In the genomic region with DNA sequence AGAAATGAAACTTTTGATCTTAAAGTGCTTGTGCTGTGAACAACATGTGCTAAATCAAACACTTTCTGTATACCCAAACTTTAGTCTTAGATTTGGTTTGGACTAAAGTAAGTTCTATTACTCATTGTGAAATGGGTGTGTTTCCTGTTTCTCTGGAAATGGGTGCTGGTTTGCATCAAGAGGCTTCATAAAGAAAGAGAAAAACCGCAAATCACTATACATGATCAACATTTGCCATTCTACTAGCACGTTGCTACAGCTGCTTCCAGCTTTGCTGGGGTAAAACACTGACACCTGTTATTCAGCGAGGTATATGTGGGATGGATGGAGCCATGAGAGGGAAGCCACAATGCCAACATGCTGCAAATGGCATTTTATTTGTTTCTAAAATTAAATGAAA, we compare ENCODE assay signal across 11 cellular contexts.
DNase-seq lines count a peak whose midpoint lies in the region; ATAC-seq, FAIRE-seq and TF ChIP-seq lines count a peak whose summit lies in the region.
"Had no signal": no experiment of that assay in that cellular context is flagged by ENCODE, and none has a peak within 500 bp of the region (broad histone marks: within the 10 kb centered on the region; RNA-seq: fewer than 3 reads in every experiment).

No MANE protein-coding gene starts in this region.

- TF ChIP-seq EP300 in HepG2 (IDR thresholded peaks at IDR 0.05; ENCODE audit: low read depth in 2 of 2, low read length in 2 of 2) (no peak), HepG2 (CRISPR knock-in tag; IDR thresholded peaks at IDR 0.05; ENCODE audit: borderline replicate concordance) (no peak)

- H3K36me3 Mint-ChIP-seq in CD8-positive, alpha-beta T cell = no peaks in the 10 kb centered on the region

- no peaks in the 10 kb centered on the region for H4K20me1 ChIP-seq in HepG2 (ENCODE audit: insufficient read depth, low read length)

- BruUV-seq in HepG2 (replicated peaks; lab: Mats Ljungman, UMichigan) = no TSS peak

- FAIRE-seq in HepG2 (lab: Jason Lieb, UNC) = no peak

- H3K4me1 ChIP-seq in CD8-positive, alpha-beta T cell (ENCODE audit: insufficient read depth, low read length) = no peaks in the 10 kb centered on the region
- H3K4me1 ChIP-seq in uterus (no peaks in the 10 kb centered on the region), HepG2 (ENCODE audit: insufficient read depth, low read length) (no peaks in the 10 kb centered on the region)

- TF ChIP-seq RAD21 in HepG2 (CRISPR knock-in tag; IDR thresholded peaks at IDR 0.05) = no peak

- no peak overlapping the region for H3K4me3 ChIP-seq in CD8-positive, alpha-beta T cell (ENCODE audit: low read depth, low read length)
- H3K4me3 ChIP-seq in uterus (no peak overlapping the region), HepG2 (replicated peaks in 1 of 3; ENCODE audit: insufficient read depth in 1 of 3, low read depth in 2 of 3, low read length in 3 of 3) (no peak overlapping the region)

- no peaks in the 10 kb centered on the region for H3K27me3 Mint-ChIP-seq in CD8-positive, alpha-beta T cell (ENCODE audit: low read depth)

- CTCF ChIA-PET in CD8-positive, alpha-beta T cell (lab: Charles Lee) = interaction anchor here (1.4 kb wide), 1 partner anchor 546 kb away, joined by 4 read pairs; no protein-coding TSS in a partner anchor
- CTCF ChIA-PET in HepG2 (lab: Yijun Ruan, JAX; ENCODE audit: low intra/inter-chr PET ratio, low total read pairs) = no interaction called here

- WGBS in HepG2 (ENCODE audit: low lambda C conversion rate) = 0% methylated on average over 3 of the region's 3 CpGs

- H3K4me2 ChIP-seq in HepG2 (ENCODE audit: low read depth, low read length) = no peak overlapping the region

- H3K79me2 ChIP-seq in HepG2 (ENCODE audit: insufficient read depth, low read length) = no peaks in the 10 kb centered on the region

- TF ChIP-seq CTCF in CD8-positive, alpha-beta T cell (IDR thresholded peaks at IDR 0.05) = no peak
- TF ChIP-seq CTCF in uterus (IDR thresholded peaks at IDR 0.05) (no peak), HepG2 (CRISPR knock-in tag; IDR thresholded peaks at IDR 0.05) (no peak)

- intact Hi-C loops in CD8-positive, alpha-beta T cell (cut with DNase I, micrococcal nuclease) = no loop called here
- intact Hi-C loops in uterus (cut with DNase I; ENCODE audit: low total_unique reads) (no loop called here), HepG2 (cut with micrococcal nuclease; ENCODE audit: unreplicated experiment) (no loop called here)

- no peaks in the 10 kb centered on the region for H3K36me3 ChIP-seq in CD8-positive, alpha-beta T cell (ENCODE audit: insufficient read depth, low read length)
- no peaks in the 10 kb centered on the region for H3K36me3 ChIP-seq in uterus
- no peaks in the 10 kb centered on the region for H3K36me3 ChIP-seq in HepG2 (replicated peaks in 1 of 2; ENCODE audit: control insufficient read depth in 1 of 2, insufficient read depth in 2 of 2, low read length in 2 of 2)

- no peak overlapping the region for H2AFZ ChIP-seq in HepG2 (ENCODE audit: low read length)

- H3K4me3 Mint-ChIP-seq in CD8-positive, alpha-beta T cell = no peak overlapping the region

- no peak overlapping the region for H3K27ac ChIP-seq in CD8-positive, alpha-beta T cell (ENCODE audit: low read depth, low read length)
- H3K27ac ChIP-seq in uterus = no peak overlapping the region
- H3K27ac ChIP-seq in HepG2 (ENCODE audit: extremely low read length, insufficient read depth, low read length) = no peak overlapping the region

- no peak for ATAC-seq in CD8-positive, alpha-beta T cell
- peak; percentile 92 for ATAC-seq in GM19397 (IDR thresholded peaks at IDR 0.05; ENCODE audit: unreplicated experiment)
- ATAC-seq in HG03135 (IDR thresholded peaks at IDR 0.05; ENCODE audit: unreplicated experiment) = peak; percentile 94
- no peak for ATAC-seq in HepG2
- ATAC-seq: sciatic nerve had no signal

- POLR2A ChIA-PET in CD8-positive, alpha-beta T cell (lab: Charles Lee) = no interaction called here
- POLR2A ChIA-PET in HepG2 (lab: Yijun Ruan, JAX) = no interaction called here

- TF ChIP-seq POLR2A in uterus (IDR thresholded peaks at IDR 0.05) (no peak), HepG2 (IDR thresholded peaks at IDR 0.05; ENCODE audit: insufficient read depth in 1 of 2, low read depth in 2 of 2, low read length in 2 of 2) (no peak)

- peak in 1 of 7 experiments; percentile 19 for DNase-seq in CD8-positive, alpha-beta T cell
- DNase-seq in activated T-helper 1 cell treated with Interleukin-2 at 50 U/mL for 16 hours (ENCODE audit: low read depth) (peak; percentile 13), HCEC 1CT (no peak), NCI-H146 treated with DMSO at 0.1 percent for 48 hours (lab: John Stamatoyannopoulos, UW; ENCODE audit: unreplicated experiment) (no peak), uterus (no peak), HepG2 (ENCODE audit: low spot score) (no peak)
- DNase-seq: activated CD8-positive, alpha-beta memory T cell treated with anti-CD3 and anti-CD28 coated beads, Interleukin-2, amount 50 U/mL, for 4 hours; DMS 273 treated with DMSO at 0.1 percent for 48 hours had no signal

- no peak overlapping the region for H3K9ac ChIP-seq in HepG2 (ENCODE audit: insufficient read depth, low read depth, low read length)

- no peaks in the 10 kb centered on the region for H3K9me3 Mint-ChIP-seq in CD8-positive, alpha-beta T cell

- no peaks in the 10 kb centered on the region for H3K27me3 ChIP-seq in CD8-positive, alpha-beta T cell (ENCODE audit: insufficient read depth, low read length)
- H3K27me3 ChIP-seq in uterus (no peaks in the 10 kb centered on the region), HepG2 (ENCODE audit: control insufficient read depth in 1 of 2, insufficient read depth in 2 of 2, low read length in 2 of 2) (no peaks in the 10 kb centered on the region)

- peak overlapping the region; percentile 16 for H3K27ac Mint-ChIP-seq in CD8-positive, alpha-beta T cell

- H3K4me1 Mint-ChIP-seq in CD8-positive, alpha-beta T cell (ENCODE audit: low read depth) = no peaks in the 10 kb centered on the region

- in situ Hi-C loops in HepG2 (cut with HindIII; ENCODE audit: extremely low pct_ligation_motif_present, low pct_unique_long_range_greater_than_20kb) = no loop called here

- no peaks in the 10 kb centered on the region for H3K9me3 ChIP-seq in CD8-positive, alpha-beta T cell (ENCODE audit: low read length)
- H3K9me3 ChIP-seq in uterus (no peaks in the 10 kb centered on the region), HepG2 (ENCODE audit: low read length) (no peaks in the 10 kb centered on the region)

TF ChIP-seq in HepG2, 621 proteins besides CTCF, POLR2A, EP300 and RAD21 (continues in another document):
- TF ChIP-seq CEBPB (IDR thresholded peaks at IDR 0.05; ENCODE audit: borderline replicate concordance, low read depth, low read length) (no peak), ZNF124 (CRISPR knock-in tag; IDR thresholded peaks at IDR 0.05) (no peak), ZNF674 (CRISPR knock-in tag; IDR thresholded peaks at IDR 0.05; ENCODE audit: low read depth) (no peak), ZNF234 (CRISPR knock-in tag; conservative IDR thresholded peaks at IDR 0.05) (no peak), ZNF101 (CRISPR knock-in tag; IDR thresholded peaks at IDR 0.05; ENCODE audit: borderline replicate concordance, low read depth) (no peak)
- TF ChIP-seq, protein P1, sequence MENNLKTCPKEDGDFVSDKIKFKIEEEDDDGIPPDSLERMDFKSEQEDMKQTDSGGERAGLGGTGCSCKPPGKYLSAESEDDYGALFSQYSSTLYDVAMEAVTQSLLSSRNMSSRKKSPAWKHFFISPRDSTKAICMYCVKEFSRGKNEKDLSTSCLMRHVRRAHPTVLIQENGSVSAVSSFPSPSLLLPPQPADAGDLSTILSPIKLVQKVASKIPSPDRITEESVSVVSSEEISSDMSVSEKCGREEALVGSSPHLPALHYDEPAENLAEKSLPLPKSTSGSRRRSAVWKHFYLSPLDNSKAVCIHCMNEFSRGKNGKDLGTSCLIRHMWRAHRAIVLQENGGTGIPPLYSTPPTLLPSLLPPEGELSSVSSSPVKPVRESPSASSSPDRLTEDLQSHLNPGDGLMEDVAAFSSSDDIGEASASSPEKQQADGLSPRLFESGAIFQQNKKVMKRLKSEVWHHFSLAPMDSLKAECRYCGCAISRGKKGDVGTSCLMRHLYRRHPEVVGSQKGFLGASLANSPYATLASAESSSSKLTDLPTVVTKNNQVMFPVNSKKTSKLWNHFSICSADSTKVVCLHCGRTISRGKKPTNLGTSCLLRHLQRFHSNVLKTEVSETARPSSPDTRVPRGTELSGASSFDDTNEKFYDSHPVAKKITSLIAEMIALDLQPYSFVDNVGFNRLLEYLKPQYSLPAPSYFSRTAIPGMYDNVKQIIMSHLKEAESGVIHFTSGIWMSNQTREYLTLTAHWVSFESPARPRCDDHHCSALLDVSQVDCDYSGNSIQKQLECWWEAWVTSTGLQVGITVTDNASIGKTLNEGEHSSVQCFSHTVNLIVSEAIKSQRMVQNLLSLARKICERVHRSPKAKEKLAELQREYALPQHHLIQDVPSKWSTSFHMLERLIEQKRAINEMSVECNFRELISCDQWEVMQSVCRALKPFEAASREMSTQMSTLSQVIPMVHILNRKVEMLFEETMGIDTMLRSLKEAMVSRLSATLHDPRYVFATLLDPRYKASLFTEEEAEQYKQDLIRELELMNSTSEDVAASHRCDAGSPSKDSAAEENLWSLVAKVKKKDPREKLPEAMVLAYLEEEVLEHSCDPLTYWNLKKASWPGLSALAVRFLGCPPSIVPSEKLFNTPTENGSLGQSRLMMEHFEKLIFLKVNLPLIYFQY (CRISPR knock-in tag; IDR thresholded peaks at IDR 0.05; ENCODE audit: borderline replicate concordance) = no peak

Comparison
In these comparisons a context has a peak if more than half of its experiments do, and no peak if none do; other contexts are left out.
1. ATAC-seq: peak in GM19397 (single experiment) and HG03135 (single experiment); none in CD8-positive, alpha-beta T cell (single experiment) and HepG2 (single experiment).